15 cellular contexts compared by ENCODE assay signal in genomic region chr1:171506525-171507304, GRCh38. TPM values are rescaled to one million over a fixed set of nuclear protein-coding genes. Genes with fewer than 3 reads are reported as not detected.
DNase-seq lines count a peak whose midpoint lies in the region; ATAC-seq and TF ChIP-seq lines count a peak whose summit lies in the region.
"Had no signal": no experiment of that assay in that cellular context is flagged by ENCODE, and none has a peak within 500 bp of the region (broad histone marks: within the 10 kb centered on the region; RNA-seq: fewer than 3 reads in every experiment).

No MANE protein-coding gene starts in this region.

- no peak overlapping the region for H2AFZ ChIP-seq in GM23338
- H2AFZ ChIP-seq: parathyroid adenoma, PC-9 had no signal

- H3K4me3 Mint-ChIP-seq in CD14-positive monocyte (peak overlapping the region in 1 of 2 donors; percentile 32), GM23338 (no peak overlapping the region)

- TF ChIP-seq CTCF in CD14-positive monocyte (IDR thresholded peaks at IDR 0.05): no peak
- no peak for TF ChIP-seq CTCF in GM23338 (conservative IDR thresholded peaks at IDR 0.05; ENCODE audit: low read depth in 2 of 2)
- no peak for TF ChIP-seq CTCF in BE2C (IDR thresholded peaks at IDR 0.05; ENCODE audit: low read depth, low read length)

- H3F3A ChIP-seq in GM23338 (replicated peaks; ENCODE audit: low read depth): no peaks in the 10 kb centered on the region

- H3K4me1 ChIP-seq in GM23338 (ENCODE audit: insufficient read depth): peaks cover 48% of the 10 kb centered on the region
- no peaks in the 10 kb centered on the region; the same call in 1 of the 2 replicates for H3K4me1 ChIP-seq in BE2C
- H3K4me1 ChIP-seq: parathyroid adenoma had no signal

- no peaks in the 10 kb centered on the region for H3K27me3 ChIP-seq in GM23338 (ENCODE audit: insufficient read depth)
- no peaks in the 10 kb centered on the region for H3K27me3 ChIP-seq in BE2C
- no peaks in the 10 kb centered on the region for H3K27me3 ChIP-seq in H7 (ENCODE audit: control insufficient read depth, insufficient read depth, low read length)
- H3K27me3 ChIP-seq: testis had no signal

- H3K27ac ChIP-seq in GM23338 (ENCODE audit: low read depth): no peak overlapping the region
- H3K27ac ChIP-seq: parathyroid adenoma, PC-9, testis had no signal

- H3K4me3 ChIP-seq in GM23338 (no peak overlapping the region), BE2C (ENCODE audit: low read depth, low read length) (no peak overlapping the region), H7 (ENCODE audit: insufficient read depth, low read depth, low read length) (no peak overlapping the region)
- H3K4me3 ChIP-seq: PC-9, testis had no signal

- peaks cover 37% of the 10 kb centered on the region for H3K4me1 Mint-ChIP-seq in CD14-positive monocyte
- peaks cover 43% of the 10 kb centered on the region for H3K4me1 Mint-ChIP-seq in GM23338

- H3K36me3 ChIP-seq in GM23338 (ENCODE audit: insufficient read depth) (no peaks in the 10 kb centered on the region; the same call in 1 of the 2 replicates), BE2C (peaks cover 8% of the 10 kb centered on the region), H7 (replicated peaks; ENCODE audit: control insufficient read depth, insufficient read depth, low read length) (no peaks in the 10 kb centered on the region)

- ATAC-seq in GM23338: peak; percentile 55
- no peak for ATAC-seq in GM21447 (IDR thresholded peaks at IDR 0.05; ENCODE audit: unreplicated experiment)
- ATAC-seq in HG02759 (IDR thresholded peaks at IDR 0.05; ENCODE audit: unreplicated experiment): no peak
- ATAC-seq: esophagus mucosa had no signal

- intact Hi-C loops in CD14-positive monocyte (cut with micrococcal nuclease): no loop called here

- H4K20me1 ChIP-seq in GM23338 (replicated peaks; ENCODE audit: insufficient read depth): peaks cover 96% of the 10 kb centered on the region

- peaks cover 0 to 2% (median 0%) of the 10 kb centered on the region in 3 donors for H3K27me3 Mint-ChIP-seq in CD14-positive monocyte (ENCODE audit: low read depth in 3 of 3)
- H3K27me3 Mint-ChIP-seq in GM23338 (ENCODE audit: insufficient read depth, low read depth, poor library complexity): peaks cover 2% of the 10 kb centered on the region

- H3K79me2 ChIP-seq in GM23338 (replicated peaks; ENCODE audit: insufficient read depth): peaks cover 100% of the 10 kb centered on the region

- H3K9me3 Mint-ChIP-seq in CD14-positive monocyte (no peaks in the 10 kb centered on the region), GM23338 (no peaks in the 10 kb centered on the region)

- no peak for DNase-seq in CD14-positive monocyte (ENCODE audit: low spot score)
- DNase-seq in GM23338 (ENCODE audit: low spot score): peak; percentile 41
- DNase-seq in astrocyte of the hippocampus (ENCODE audit: low read depth, low spot score): peak; percentile 50
- peak; percentile 31 for DNase-seq in kidney glomerular epithelial cell (lab: John Stamatoyannopoulos, UW)
- no peak for DNase-seq in BE2C
- no peak for DNase-seq in H7
- DNase-seq: Calu3; NCI-H187; PC-9; stimulated activated CD4-positive, alpha-beta T cell treated with anti-CD3 and anti-CD28 coated beads, Interleukin-4, amount 100 ng/mL, for 4 hours; testis had no signal

- no peaks in the 10 kb centered on the region for H3K9me2 ChIP-seq in GM23338 (ENCODE audit: insufficient read depth)

- H3K27ac Mint-ChIP-seq in CD14-positive monocyte (peak overlapping the region in 6 of 7 donors; percentile 25 to 85 (median 64)), GM23338 (peak overlapping the region; percentile 0; the same call in 1 of the 2 replicates)

- H3K9me3 ChIP-seq in BE2C: no peaks in the 10 kb centered on the region
- H3K9me3 ChIP-seq: testis had no signal

- H3K4me2 ChIP-seq in GM23338: peak overlapping the region; percentile 9; the same call in 1 of the 2 replicates
- H3K4me2 ChIP-seq: PC-9 had no signal

- peaks cover 4 to 15% of the 10 kb centered on the region in 2 donors for H3K36me3 Mint-ChIP-seq in CD14-positive monocyte
- H3K36me3 Mint-ChIP-seq in GM23338 (ENCODE audit: low read depth): no peaks in the 10 kb centered on the region; the same call in 2 of the 3 replicates

TF ChIP-seq in GM23338, 12 proteins besides CTCF, POLR2A, EP300 and RAD21 (continues in another document):
- TF ChIP-seq JUNB (IDR thresholded peaks at IDR 0.05; ENCODE audit: unreplicated experiment) (no peak), ZNF331 (CRISPR knock-in tag; IDR thresholded peaks at IDR 0.05; ENCODE audit: low read depth) (no peak), CREB1 (CRISPR knock-in tag; IDR thresholded peaks at IDR 0.05; ENCODE audit: low read depth) (no peak), ETS1 (IDR thresholded peaks at IDR 0.05) (no peak), REST (IDR thresholded peaks at IDR 0.05; ENCODE audit: unreplicated experiment) (no peak), EZH2phosphoT487 (IDR thresholded peaks at IDR 0.05; ENCODE audit: unreplicated experiment) (no peak), NANOG (IDR thresholded peaks at IDR 0.05; ENCODE audit: borderline replicate concordance) (no peak), STAT1 (IDR thresholded peaks at IDR 0.05; ENCODE audit: unreplicated experiment) (no peak)

RNA-seq across cellular contexts. Expression of gene PRRC2C, which starts 21.4 kb away (rescaled TPM):
- polyA plus RNA-seq in CD14-positive monocyte: 10 to 100 TPM; 13.8 to 15.6 TPM
- total RNA-seq in GM23338 (2014; rRNA removed; shearing (Covaris generic)): 164 and 186 TPM in 2 replicates
- 327 and 368 TPM in 2 replicates for polyA plus RNA-seq in GM23338 (2016; fragmentation: Nextera tagmentation; extraction: Ambion mirVana)
- polyA plus RNA-seq in BE2C (2012; ENCODE audit: insufficient read depth, insufficient read length, low read depth): 96.9 TPM
- total RNA-seq in H7 (2014; rRNA removed; shearing (Covaris generic)): 68.7 and 107 TPM in 2 replicates

Comparison
In these comparisons a context has a peak if more than half of its experiments do, and no peak if none do; other contexts are left out.
1. DNase-seq: peak in GM23338 (single experiment), astrocyte of the hippocampus (single experiment) and kidney glomerular epithelial cell (single experiment); none in CD14-positive monocyte (single experiment), BE2C (single experiment) and H7 (single experiment).